In genomic region chr17:39626171-39626670, GRCh38 we compare ENCODE assay signal across 13 cellular contexts. TPM values are rescaled to one million over a fixed set of nuclear protein-coding genes. Genes with fewer than 3 reads are reported as not detected.
DNase-seq lines count a peak whose midpoint lies in the region; ATAC-seq lines count a peak whose summit lies in the region.
"Had no signal": no experiment of that assay in that cellular context is flagged by ENCODE, and none has a peak within 500 bp of the region (broad histone marks: within the 10 kb centered on the region; RNA-seq: fewer than 3 reads in every experiment).

No MANE protein-coding gene starts in this region.

- no peak overlapping the region for H3K27ac Mint-ChIP-seq in effector memory CD8-positive, alpha-beta T cell

- H3K4me1 ChIP-seq in HUES6 (ENCODE audit: control insufficient read depth, insufficient read depth, low read length): peaks cover 43% of the 10 kb centered on the region

- peaks cover 27 to 66% of the 10 kb centered on the region in 2 donors for H3K27me3 Mint-ChIP-seq in effector memory CD8-positive, alpha-beta T cell

- H3K36me3 Mint-ChIP-seq in effector memory CD8-positive, alpha-beta T cell (ENCODE audit: insufficient read depth): peaks cover 3% of the 10 kb centered on the region

- no peak overlapping the region for H3K9ac ChIP-seq in HUES6 (ENCODE audit: low read length)

- no peaks in the 10 kb centered on the region for H3K36me3 ChIP-seq in HUES6 (ENCODE audit: control insufficient read depth, insufficient read depth, low read length)
- H3K36me3 ChIP-seq in MG63: no peaks in the 10 kb centered on the region; the same call in 1 of the 2 replicates
- H3K36me3 ChIP-seq: heart right ventricle had no signal

- DNase-seq in NCI-H2171 treated with DMSO at 0.1 percent for 48 hours (lab: John Stamatoyannopoulos, UW): peak; percentile 41
- DNase-seq in NCI-H2171 (lab: John Stamatoyannopoulos, UW): no peak
- no peak for DNase-seq in effector memory CD8-positive, alpha-beta T cell
- peak in 35 of 56 donors; percentile 17 to 84 (median 63) for DNase-seq in nucleus accumbens (lab: John Stamatoyannopoulos, UW)
- no peak for DNase-seq in NCI-H2029 (lab: John Stamatoyannopoulos, UW)
- DNase-seq in pons (ENCODE audit: low spot score): no peak
- DNase-seq in MG63: no peak
- DNase-seq: dermis blood vessel endothelial cell, DMS79 treated with DMSO at 0.1 percent for 48 hours, heart right ventricle, NCI-H526 treated with DMSO at 0.1 percent for 48 hours had no signal

- peak overlapping the region; percentile 75 for H3K4me3 ChIP-seq in HUES6 (ENCODE audit: low read depth, low read length)
- H3K4me3 ChIP-seq in MG63: no peak overlapping the region

- no peak overlapping the region for H3K27ac ChIP-seq in HUES6 (ENCODE audit: low read depth, low read length)
- H3K27ac ChIP-seq: heart right ventricle, SK-N-MC had no signal

- no peaks in the 10 kb centered on the region for H3K9me3 Mint-ChIP-seq in effector memory CD8-positive, alpha-beta T cell

- H3K9me3 ChIP-seq in HUES6 (ENCODE audit: control insufficient read depth, insufficient read depth, low read depth, low read length) (no peaks in the 10 kb centered on the region), MG63 (no peaks in the 10 kb centered on the region)
- H3K9me3 ChIP-seq: heart right ventricle had no signal

- H3K4me1 Mint-ChIP-seq in effector memory CD8-positive, alpha-beta T cell (ENCODE audit: low read depth in 2 of 2): peaks cover 22 to 25% of the 10 kb centered on the region in 2 donors

- peaks cover 67% of the 10 kb centered on the region for H3K27me3 ChIP-seq in HUES6 (ENCODE audit: control insufficient read depth, insufficient read depth, low read length)
- peaks cover 9% of the 10 kb centered on the region; the same call in 1 of the 2 replicates for H3K27me3 ChIP-seq in MG63

- no peak for ATAC-seq in effector memory CD8-positive, alpha-beta T cell (replicated peaks)
- ATAC-seq: heart right ventricle had no signal

- peak overlapping the region; percentile 28 to 47 for H3K4me3 Mint-ChIP-seq in effector memory CD8-positive, alpha-beta T cell

RNA-seq across cellular contexts. Expression of gene PPP1R1B, which starts 0.5 kb away (rescaled TPM):
- total RNA-seq in MG63 (2014; rRNA removed; shearing (Covaris generic); ENCODE audit: low replicate concordance): not detected in 2 replicates
- total RNA-seq: dermis blood vessel endothelial cell had no signal

RNA-seq across cellular contexts. Expression of gene STARD3, which starts 10.7 kb away (rescaled TPM):
- total RNA-seq in MG63 (2014; rRNA removed; shearing (Covaris generic); ENCODE audit: low replicate concordance): 55.2 and 61.8 TPM in 2 replicates

RNA-seq across cellular contexts. Expression of gene NEUROD2, which starts 18.5 kb away (rescaled TPM):
- total RNA-seq in MG63 (2014; rRNA removed; shearing (Covaris generic); ENCODE audit: low replicate concordance): not detected in 2 replicates
- total RNA-seq: dermis blood vessel endothelial cell, heart right ventricle had no signal

RNA-seq across cellular contexts. Expression of gene TCAP, which starts 38.9 kb away (rescaled TPM):
- 0.07 TPM in 1 of 2 replicates, not detected in the other for total RNA-seq in MG63 (2014; rRNA removed; shearing (Covaris generic); ENCODE audit: low replicate concordance)

RNA-seq across cellular contexts. Expression of gene PNMT, which starts 42.0 kb away (rescaled TPM):
- not detected in 2 replicates for total RNA-seq in MG63 (2014; rRNA removed; shearing (Covaris generic); ENCODE audit: low replicate concordance)

Comparison
In these comparisons a context has a peak if more than half of its experiments do, and no peak if none do; other contexts are left out.
1. DNase-seq: peak in NCI-H2171 treated with DMSO at 0.1 percent for 48 hours (single experiment) and nucleus accumbens (35 of 56); none in NCI-H2171 (single experiment), effector memory CD8-positive, alpha-beta T cell (0 of 3), NCI-H2029 (single experiment), pons (single experiment) and MG63 (single experiment).